Comparison of ENCODE assay signal across 9 cellular contexts in genomic region chr19:33777351-33777750, GRCh38.
"Had no signal": no experiment of that assay in that cellular context is flagged by ENCODE, and none has a peak within 500 bp of the region (broad histone marks: within the 10 kb centered on the region; RNA-seq: fewer than 3 reads in every experiment).

No MANE protein-coding gene starts in this region.

- H3K36me3 ChIP-seq: colonic mucosa, esophagus squamous epithelium, gastrocnemius medialis, left lung, lower lobe of right lung had no signal

- H3K4me1 ChIP-seq: colonic mucosa had no signal

- H3K9me3 ChIP-seq: colonic mucosa, esophagus squamous epithelium, gastrocnemius medialis, left lung, lower lobe of right lung, mucosa of descending colon had no signal

- H3K27me3 ChIP-seq: colonic mucosa had no signal

- DNase-seq: cortex of kidney, esophagus squamous epithelium had no signal

- H2AFZ ChIP-seq: hepatocyte had no signal

- H3K4me3 ChIP-seq: colonic mucosa, gastrocnemius medialis, hepatocyte, left lung, lower lobe of right lung, mucosa of descending colon had no signal

- H3K27ac ChIP-seq: colonic mucosa, epithelial cell of prostate, esophagus squamous epithelium, gastrocnemius medialis, hepatocyte, left lung, lower lobe of right lung had no signal

- H3K79me2 ChIP-seq: hepatocyte had no signal
